In genomic region chr1:7265771-7266371, GRCh38 we compare ENCODE assay signal across 8 cellular contexts.
DNase-seq lines count a peak whose midpoint lies in the region; ATAC-seq and TF ChIP-seq lines count a peak whose summit lies in the region.

No MANE protein-coding gene starts in this region.

- H3K4me1 ChIP-seq in adipocyte (ENCODE audit: control insufficient read depth, insufficient read depth, low read length), result no peaks in the 10 kb centered on the region
- no peaks in the 10 kb centered on the region for H3K4me1 ChIP-seq in prostate gland (replicated peaks)

- no peak for ATAC-seq in GM21529 (IDR thresholded peaks at IDR 0.05; ENCODE audit: unreplicated experiment)
- no peak for ATAC-seq in HG02759 (IDR thresholded peaks at IDR 0.05; ENCODE audit: unreplicated experiment)

- H3K27me3 ChIP-seq in adipocyte (replicated peaks; ENCODE audit: control insufficient read depth, insufficient read depth, low read length) (no peaks in the 10 kb centered on the region), kidney epithelial cell (ENCODE audit: control insufficient read depth, insufficient read depth, low read length) (no peaks in the 10 kb centered on the region), prostate gland (replicated peaks; ENCODE audit: insufficient read depth) (no peaks in the 10 kb centered on the region)

- TF ChIP-seq POLR2A in prostate gland (IDR thresholded peaks at IDR 0.05), result no peak

- no peak overlapping the region for H3K27ac ChIP-seq in prostate gland

- peaks cover 13% of the 10 kb centered on the region for H3K9me3 ChIP-seq in adipocyte (ENCODE audit: control insufficient read depth, low read length)
- H3K9me3 ChIP-seq in prostate gland, result no peaks in the 10 kb centered on the region

- DNase-seq in COLO668 (lab: John Stamatoyannopoulos, UW; ENCODE audit: unreplicated experiment) (peak; percentile 100), LoVo (ENCODE audit: low spot score) (peak; percentile 92), adipocyte (ENCODE audit: low read depth) (peak; percentile 71), kidney epithelial cell (ENCODE audit: low read depth) (peak; percentile 97), NCI-H446 (lab: John Stamatoyannopoulos, UW) (no peak), prostate gland (ENCODE audit: low spot score) (no peak)

- H3K4me3 ChIP-seq in adipocyte (ENCODE audit: low read length), result no peak overlapping the region
- no peak overlapping the region for H3K4me3 ChIP-seq in kidney epithelial cell (ENCODE audit: low read depth, low read length)
- H3K4me3 ChIP-seq in prostate gland, result no peak overlapping the region

- intact Hi-C loops in prostate gland (cut with DNase I), result no loop called here

- no peak overlapping the region for H3K9ac ChIP-seq in adipocyte (ENCODE audit: low read length)

- H3K36me3 ChIP-seq in adipocyte (ENCODE audit: control insufficient read depth, insufficient read depth, low read length, severe bottlenecking) (no peaks in the 10 kb centered on the region), kidney epithelial cell (ENCODE audit: control insufficient read depth, insufficient read depth, low read length) (no peaks in the 10 kb centered on the region), prostate gland (no peaks in the 10 kb centered on the region)

- no peak for TF ChIP-seq CTCF in kidney epithelial cell (IDR thresholded peaks at IDR 0.05; ENCODE audit: insufficient read depth, low read length, poor library complexity, severe bottlenecking)
- no peak for TF ChIP-seq CTCF in prostate gland (IDR thresholded peaks at IDR 0.05)

- 38% methylated on average over 9 of the region's 9 CpGs for WGBS in prostate gland

Comparison
In these comparisons a context has a peak if more than half of its experiments do, and no peak if none do; other contexts are left out.
1. DNase-seq: peak in COLO668 (single experiment), LoVo (single experiment), adipocyte (single experiment) and kidney epithelial cell (single experiment); none in NCI-H446 (0 of 2) and prostate gland (single experiment).